In the genomic region with DNA sequence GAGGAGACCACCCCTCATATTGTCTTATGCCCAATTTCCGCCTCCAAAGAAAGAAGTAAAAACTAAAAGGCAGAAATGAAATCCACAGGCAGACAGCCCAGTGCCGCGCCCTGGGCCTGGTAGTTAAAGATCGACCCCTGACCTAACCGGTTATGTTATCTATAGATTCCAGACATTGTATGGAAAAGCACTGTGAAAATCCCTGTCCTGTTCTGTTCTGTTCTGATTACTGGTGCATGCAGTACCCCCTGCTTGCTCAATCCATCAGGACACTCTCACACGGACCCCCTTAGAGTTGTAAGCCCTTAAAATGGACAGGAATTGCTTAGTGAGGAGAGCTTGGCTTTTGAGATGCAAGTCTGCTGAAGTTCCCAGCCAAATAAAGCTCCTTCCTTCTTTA, we compare ENCODE assay signal across 7 cellular contexts. TPM values are rescaled to one million over a fixed set of nuclear protein-coding genes. Genes with fewer than 3 reads are reported as not detected.
"Had no signal": no experiment of that assay in that cellular context is flagged by ENCODE, and none has a peak within 500 bp of the region (broad histone marks: within the 10 kb centered on the region; RNA-seq: fewer than 3 reads in every experiment).

No MANE protein-coding gene starts in this region.

RNA-seq across cellular contexts. Expression of a gene that starts 37.8 kb away (rescaled TPM):
- total RNA-seq: activated B cell treated with CpG ODN at 0.5 μM for 24 hours; activated CD4-positive, alpha-beta T cell treated with anti-CD3 and anti-CD28 coated beads, Interleukin-2, amount 10 ng/mL, durations not matched to agents 24 days and 14 days; activated CD8-positive, alpha-beta memory T cell treated with anti-CD3 and anti-CD28 coated beads, Interleukin-2, amount 10 ng/mL, durations not matched to agents 7 days and 5 days; activated T-helper 1 cell treated with anti-CD3 and anti-CD28 coated beads, Interleukin-12 subunit alpha, Interleukin-12 subunit beta, Interleukin-2, Interleukin-4 antibody, amounts not matched to agents 30 ng/mL and 10 ng/mL and 1 ng/mL, durations not matched to agents 14 hours and 24 hours and 36 hours; aorta; breast epithelium; RPMI7951 had no signal
- polyA plus RNA-seq: aorta had no signal
